In the genomic region with DNA sequence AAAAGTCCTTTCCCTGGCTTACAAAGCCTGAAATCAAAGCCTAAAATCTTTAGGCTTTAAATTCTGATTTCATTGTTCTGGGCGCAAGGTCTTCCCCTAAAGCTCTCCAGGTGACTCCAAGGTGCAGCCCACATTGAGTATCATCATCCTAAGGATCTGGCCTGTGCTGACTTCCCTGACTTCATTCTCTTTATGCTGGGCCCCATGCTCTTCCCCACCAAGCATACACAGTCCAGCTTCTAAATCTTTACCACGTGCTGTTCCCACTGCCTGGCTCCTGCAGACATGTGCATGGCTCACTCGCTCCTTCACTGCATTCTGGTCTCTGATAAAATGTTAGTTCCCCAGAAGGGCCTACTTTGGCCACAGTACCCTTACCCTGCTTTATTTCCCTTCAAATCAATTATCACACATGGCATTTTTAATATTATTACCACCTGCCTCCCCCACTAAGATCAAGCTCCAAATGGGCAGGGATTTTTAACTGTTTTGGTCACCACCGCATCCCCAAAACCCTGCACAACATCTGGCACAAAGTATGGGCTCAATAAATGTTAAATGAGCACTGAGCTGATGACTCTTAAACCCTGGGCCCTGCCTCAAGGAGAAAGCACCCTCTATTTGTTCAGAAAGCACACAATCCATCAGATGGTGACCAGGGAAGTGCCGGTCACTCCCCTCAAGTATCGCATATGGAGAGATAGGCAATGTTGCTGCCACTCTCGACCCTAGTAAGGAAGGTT, we compare ENCODE assay signal across 9 cellular contexts. TPM values are rescaled to one million over a fixed set of nuclear protein-coding genes. Genes with fewer than 3 reads are reported as not detected.
DNase-seq lines count a peak whose midpoint lies in the region; ATAC-seq, FAIRE-seq and TF ChIP-seq lines count a peak whose summit lies in the region.
"Had no signal": no experiment of that assay in that cellular context is flagged by ENCODE, and none has a peak within 500 bp of the region (broad histone marks: within the 10 kb centered on the region; RNA-seq: fewer than 3 reads in every experiment).

No MANE protein-coding gene starts in this region.

- FAIRE-seq in keratinocyte (lab: Jason Lieb, UNC): no peak

- H3K27ac ChIP-seq in VCaP: peak overlapping the region; percentile 26; the same call in 1 of the 2 replicates
- H3K27ac ChIP-seq in keratinocyte (ENCODE audit: control insufficient read depth, insufficient read depth, low read length): no peak overlapping the region

- H3K9me1 ChIP-seq in keratinocyte (ENCODE audit: control insufficient read depth, extremely low read depth, insufficient read depth, low read length): no peaks in the 10 kb centered on the region

- peak overlapping the region; percentile 78 for H3K27ac Mint-ChIP-seq in stimulated activated naive CD8-positive, alpha-beta T cell treated with anti-CD3 and anti-CD28 coated beads, Interleukin-15, Interleukin-2, amounts not matched to agents 100 ng/mL and 50 ng/mL, for 24 hours

- peaks cover 74% of the 10 kb centered on the region for H3K79me2 ChIP-seq in keratinocyte (ENCODE audit: control insufficient read depth, insufficient read depth, low read length)

- H4K20me1 ChIP-seq in keratinocyte (ENCODE audit: control insufficient read depth, extremely low read depth, insufficient read depth, low read length): peaks cover 4% of the 10 kb centered on the region

- H3K4me1 ChIP-seq in keratinocyte (ENCODE audit: control insufficient read depth, extremely low read depth, insufficient read depth, low read length): peaks cover 36% of the 10 kb centered on the region

- no peak for DNase-seq in stimulated activated naive CD8-positive, alpha-beta T cell treated with anti-CD3 and anti-CD28 coated beads, Interleukin-15, Interleukin-2, amounts not matched to agents 100 U/mL and 50 U/mL, for 24 hours
- DNase-seq in keratinocyte (ENCODE audit: low read depth, low spot score): no peak
- no peak for DNase-seq in NCI-H2227 (lab: John Stamatoyannopoulos, UW; ENCODE audit: unreplicated experiment)
- DNase-seq in stimulated activated naive CD4-positive, alpha-beta T cell treated with Interleukin-2 at 50 U/mL for 16 hours (lab: John Stamatoyannopoulos, UW): no peak
- DNase-seq: NCI-H446 treated with DMSO at 0.1 percent for 48 hours had no signal

- peaks cover 17 to 22% of the 10 kb centered on the region in 2 experiments for H3K36me3 ChIP-seq in keratinocyte (ENCODE audit: control insufficient read depth in 2 of 2, extremely low read depth in 1 of 2, insufficient read depth in 2 of 2, low read length in 2 of 2)

- peak overlapping the region; percentile 85 for H3K4me3 Mint-ChIP-seq in stimulated activated naive CD8-positive, alpha-beta T cell treated with anti-CD3 and anti-CD28 coated beads, Interleukin-15, Interleukin-2, amounts not matched to agents 100 ng/mL and 50 ng/mL, for 24 hours

- peaks cover 68% of the 10 kb centered on the region for H3K36me3 Mint-ChIP-seq in stimulated activated naive CD8-positive, alpha-beta T cell treated with anti-CD3 and anti-CD28 coated beads, Interleukin-15, Interleukin-2, amounts not matched to agents 100 ng/mL and 50 ng/mL, for 24 hours (ENCODE audit: low read depth)

- H3K9me3 Mint-ChIP-seq in stimulated activated naive CD8-positive, alpha-beta T cell treated with anti-CD3 and anti-CD28 coated beads, Interleukin-15, Interleukin-2, amounts not matched to agents 100 ng/mL and 50 ng/mL, for 24 hours: no peaks in the 10 kb centered on the region

- no peaks in the 10 kb centered on the region for H3K27me3 ChIP-seq in keratinocyte (ENCODE audit: control insufficient read depth, extremely low read depth, insufficient read depth, low read length)

- dilution Hi-C loops in keratinocyte (cut with MboI; ENCODE audit: extremely low pct_ligation_motif_present, low sequenced_read_pairs): no loop called here

- H3K4me1 Mint-ChIP-seq in stimulated activated naive CD8-positive, alpha-beta T cell treated with anti-CD3 and anti-CD28 coated beads, Interleukin-15, Interleukin-2, amounts not matched to agents 100 ng/mL and 50 ng/mL, for 24 hours (ENCODE audit: low read depth): peaks cover 54% of the 10 kb centered on the region

- H3K9ac ChIP-seq in keratinocyte (ENCODE audit: control insufficient read depth, extremely low read depth, insufficient read depth, low read length): peak overlapping the region; percentile 14

- H3K4me2 ChIP-seq in keratinocyte (ENCODE audit: control insufficient read depth, extremely low read depth, insufficient read depth, low read depth, low read length): peak overlapping the region; percentile 52

- H3K4me3 ChIP-seq in keratinocyte (ENCODE audit: control insufficient read depth in 2 of 3, extremely low read depth in 1 of 3, insufficient read depth in 2 of 3, low read depth in 1 of 3, low read length in 3 of 3): peak overlapping the region in 1 of 3 experiments; percentile 26

- no peak for ATAC-seq in stimulated activated naive CD8-positive, alpha-beta T cell treated with anti-CD3 and anti-CD28 coated beads, Interleukin-15, Interleukin-2, amounts not matched to agents 100 U/mL and 50 U/mL, for 24 hours
- ATAC-seq in GM18867 (IDR thresholded peaks at IDR 0.05; ENCODE audit: unreplicated experiment): no peak
- ATAC-seq in activated CD4-positive, CD25-positive, alpha-beta regulatory T cell treated with anti-CD3 and anti-CD28 coated beads, Interleukin-2, amount 50 U/mL, for 24 hours: no peak

- no peaks in the 10 kb centered on the region for H3K9me3 ChIP-seq in keratinocyte (ENCODE audit: control insufficient read depth, low read depth, low read length)

- peak; percentile 36 for TF ChIP-seq CTCF in VCaP (conservative IDR thresholded peaks at IDR 0.05)
- no peak for TF ChIP-seq CTCF in keratinocyte (optimal IDR thresholded peaks at IDR 0.05 in 1 of 3, IDR thresholded peaks at IDR 0.05 in 1 of 3, conservative IDR thresholded peaks at IDR 0.05 in 1 of 3; ENCODE audit: extremely low read depth in 1 of 3, insufficient read depth in 2 of 3, low read length in 3 of 3)

- no peak overlapping the region for H2AFZ ChIP-seq in keratinocyte (ENCODE audit: control insufficient read depth, low read length)

- H3K27me3 Mint-ChIP-seq in stimulated activated naive CD8-positive, alpha-beta T cell treated with anti-CD3 and anti-CD28 coated beads, Interleukin-15, Interleukin-2, amounts not matched to agents 100 ng/mL and 50 ng/mL, for 24 hours: no peaks in the 10 kb centered on the region

RNA-seq across cellular contexts. Expression of a gene that starts 3.3 kb away (rescaled TPM):
- polyA plus RNA-seq in keratinocyte: 222 to 357 TPM (median 301 TPM) in 3 replicates
- polyA plus RNA-seq in keratinocyte (2011; ENCODE audit: low read depth): 42.3 TPM
- polyA plus RNA-seq in keratinocyte (2011; cell fraction: cytosol; rRNA removed): 254 and 305 TPM in 2 replicates
- polyA plus RNA-seq in keratinocyte (2011; cell fraction: nucleus; rRNA removed): 122 and 173 TPM in 2 replicates
- 135 and 295 TPM in 2 replicates for polyA plus RNA-seq in keratinocyte (2012; ENCODE audit: low replicate concordance)
- polyA minus RNA-seq in keratinocyte: 332 to 744 TPM (median 382 TPM) in 3 replicates
- 115 TPM for polyA minus RNA-seq in keratinocyte (2011; cell fraction: cytosol; rRNA and poly(A)+ RNA removed)
- polyA minus RNA-seq in keratinocyte (2011; cell fraction: nucleus; rRNA and poly(A)+ RNA removed): 26.9 and 28.7 TPM in 2 replicates

RNA-seq across cellular contexts. Expression of a gene that starts 8.9 kb away (rescaled TPM):
- 4.3 to 6.4 TPM (median 4.6 TPM) in 3 replicates for polyA plus RNA-seq in keratinocyte
- polyA plus RNA-seq in keratinocyte (2011; ENCODE audit: low read depth): 10.9 TPM
- polyA plus RNA-seq in keratinocyte (2011; cell fraction: cytosol; rRNA removed): 2.8 and 5.9 TPM in 2 replicates
- polyA plus RNA-seq in keratinocyte (2011; cell fraction: nucleus; rRNA removed): 9.7 and 10.5 TPM in 2 replicates
- 6.2 and 7.0 TPM in 2 replicates for polyA plus RNA-seq in keratinocyte (2012; ENCODE audit: low replicate concordance)
- polyA minus RNA-seq in keratinocyte: 4.6 to 25.6 TPM (median 8.0 TPM) in 3 replicates
- 12.5 TPM for polyA minus RNA-seq in keratinocyte (2011; cell fraction: cytosol; rRNA and poly(A)+ RNA removed)
- polyA minus RNA-seq in keratinocyte (2011; cell fraction: nucleus; rRNA and poly(A)+ RNA removed): 7.8 and 12.6 TPM in 2 replicates
